In genomic region chr10:52911163-52911562, GRCh38 we compare ENCODE assay signal across 1 cellular context.
TF ChIP-seq lines count a peak whose summit lies in the region.

No MANE protein-coding gene starts in this region.

TF ChIP-seq in K562, 482 proteins besides CTCF, POLR2A, EP300 and RAD21 (continued from another document):
- TF ChIP-seq, protein P1, sequence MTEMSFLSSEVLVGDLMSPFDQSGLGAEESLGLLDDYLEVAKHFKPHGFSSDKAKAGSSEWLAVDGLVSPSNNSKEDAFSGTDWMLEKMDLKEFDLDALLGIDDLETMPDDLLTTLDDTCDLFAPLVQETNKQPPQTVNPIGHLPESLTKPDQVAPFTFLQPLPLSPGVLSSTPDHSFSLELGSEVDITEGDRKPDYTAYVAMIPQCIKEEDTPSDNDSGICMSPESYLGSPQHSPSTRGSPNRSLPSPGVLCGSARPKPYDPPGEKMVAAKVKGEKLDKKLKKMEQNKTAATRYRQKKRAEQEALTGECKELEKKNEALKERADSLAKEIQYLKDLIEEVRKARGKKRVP (CRISPR knock-in tag; IDR thresholded peaks at IDR 0.05) = no peak
- no peak for TF ChIP-seq CBX5 (IDR thresholded peaks at IDR 0.05; ENCODE audit: borderline replicate concordance, low read depth)
- peak; percentile 37 for TF ChIP-seq MAFF (IDR thresholded peaks at IDR 0.05; ENCODE audit: low read length)
- no peak for TF ChIP-seq COPS2 (conservative IDR thresholded peaks at IDR 0.05)
- no peak for TF ChIP-seq SAFB2 (IDR thresholded peaks at IDR 0.05; ENCODE audit: borderline replicate concordance, low read depth, low read length, severe bottlenecking)
- TF ChIP-seq, protein P2, sequence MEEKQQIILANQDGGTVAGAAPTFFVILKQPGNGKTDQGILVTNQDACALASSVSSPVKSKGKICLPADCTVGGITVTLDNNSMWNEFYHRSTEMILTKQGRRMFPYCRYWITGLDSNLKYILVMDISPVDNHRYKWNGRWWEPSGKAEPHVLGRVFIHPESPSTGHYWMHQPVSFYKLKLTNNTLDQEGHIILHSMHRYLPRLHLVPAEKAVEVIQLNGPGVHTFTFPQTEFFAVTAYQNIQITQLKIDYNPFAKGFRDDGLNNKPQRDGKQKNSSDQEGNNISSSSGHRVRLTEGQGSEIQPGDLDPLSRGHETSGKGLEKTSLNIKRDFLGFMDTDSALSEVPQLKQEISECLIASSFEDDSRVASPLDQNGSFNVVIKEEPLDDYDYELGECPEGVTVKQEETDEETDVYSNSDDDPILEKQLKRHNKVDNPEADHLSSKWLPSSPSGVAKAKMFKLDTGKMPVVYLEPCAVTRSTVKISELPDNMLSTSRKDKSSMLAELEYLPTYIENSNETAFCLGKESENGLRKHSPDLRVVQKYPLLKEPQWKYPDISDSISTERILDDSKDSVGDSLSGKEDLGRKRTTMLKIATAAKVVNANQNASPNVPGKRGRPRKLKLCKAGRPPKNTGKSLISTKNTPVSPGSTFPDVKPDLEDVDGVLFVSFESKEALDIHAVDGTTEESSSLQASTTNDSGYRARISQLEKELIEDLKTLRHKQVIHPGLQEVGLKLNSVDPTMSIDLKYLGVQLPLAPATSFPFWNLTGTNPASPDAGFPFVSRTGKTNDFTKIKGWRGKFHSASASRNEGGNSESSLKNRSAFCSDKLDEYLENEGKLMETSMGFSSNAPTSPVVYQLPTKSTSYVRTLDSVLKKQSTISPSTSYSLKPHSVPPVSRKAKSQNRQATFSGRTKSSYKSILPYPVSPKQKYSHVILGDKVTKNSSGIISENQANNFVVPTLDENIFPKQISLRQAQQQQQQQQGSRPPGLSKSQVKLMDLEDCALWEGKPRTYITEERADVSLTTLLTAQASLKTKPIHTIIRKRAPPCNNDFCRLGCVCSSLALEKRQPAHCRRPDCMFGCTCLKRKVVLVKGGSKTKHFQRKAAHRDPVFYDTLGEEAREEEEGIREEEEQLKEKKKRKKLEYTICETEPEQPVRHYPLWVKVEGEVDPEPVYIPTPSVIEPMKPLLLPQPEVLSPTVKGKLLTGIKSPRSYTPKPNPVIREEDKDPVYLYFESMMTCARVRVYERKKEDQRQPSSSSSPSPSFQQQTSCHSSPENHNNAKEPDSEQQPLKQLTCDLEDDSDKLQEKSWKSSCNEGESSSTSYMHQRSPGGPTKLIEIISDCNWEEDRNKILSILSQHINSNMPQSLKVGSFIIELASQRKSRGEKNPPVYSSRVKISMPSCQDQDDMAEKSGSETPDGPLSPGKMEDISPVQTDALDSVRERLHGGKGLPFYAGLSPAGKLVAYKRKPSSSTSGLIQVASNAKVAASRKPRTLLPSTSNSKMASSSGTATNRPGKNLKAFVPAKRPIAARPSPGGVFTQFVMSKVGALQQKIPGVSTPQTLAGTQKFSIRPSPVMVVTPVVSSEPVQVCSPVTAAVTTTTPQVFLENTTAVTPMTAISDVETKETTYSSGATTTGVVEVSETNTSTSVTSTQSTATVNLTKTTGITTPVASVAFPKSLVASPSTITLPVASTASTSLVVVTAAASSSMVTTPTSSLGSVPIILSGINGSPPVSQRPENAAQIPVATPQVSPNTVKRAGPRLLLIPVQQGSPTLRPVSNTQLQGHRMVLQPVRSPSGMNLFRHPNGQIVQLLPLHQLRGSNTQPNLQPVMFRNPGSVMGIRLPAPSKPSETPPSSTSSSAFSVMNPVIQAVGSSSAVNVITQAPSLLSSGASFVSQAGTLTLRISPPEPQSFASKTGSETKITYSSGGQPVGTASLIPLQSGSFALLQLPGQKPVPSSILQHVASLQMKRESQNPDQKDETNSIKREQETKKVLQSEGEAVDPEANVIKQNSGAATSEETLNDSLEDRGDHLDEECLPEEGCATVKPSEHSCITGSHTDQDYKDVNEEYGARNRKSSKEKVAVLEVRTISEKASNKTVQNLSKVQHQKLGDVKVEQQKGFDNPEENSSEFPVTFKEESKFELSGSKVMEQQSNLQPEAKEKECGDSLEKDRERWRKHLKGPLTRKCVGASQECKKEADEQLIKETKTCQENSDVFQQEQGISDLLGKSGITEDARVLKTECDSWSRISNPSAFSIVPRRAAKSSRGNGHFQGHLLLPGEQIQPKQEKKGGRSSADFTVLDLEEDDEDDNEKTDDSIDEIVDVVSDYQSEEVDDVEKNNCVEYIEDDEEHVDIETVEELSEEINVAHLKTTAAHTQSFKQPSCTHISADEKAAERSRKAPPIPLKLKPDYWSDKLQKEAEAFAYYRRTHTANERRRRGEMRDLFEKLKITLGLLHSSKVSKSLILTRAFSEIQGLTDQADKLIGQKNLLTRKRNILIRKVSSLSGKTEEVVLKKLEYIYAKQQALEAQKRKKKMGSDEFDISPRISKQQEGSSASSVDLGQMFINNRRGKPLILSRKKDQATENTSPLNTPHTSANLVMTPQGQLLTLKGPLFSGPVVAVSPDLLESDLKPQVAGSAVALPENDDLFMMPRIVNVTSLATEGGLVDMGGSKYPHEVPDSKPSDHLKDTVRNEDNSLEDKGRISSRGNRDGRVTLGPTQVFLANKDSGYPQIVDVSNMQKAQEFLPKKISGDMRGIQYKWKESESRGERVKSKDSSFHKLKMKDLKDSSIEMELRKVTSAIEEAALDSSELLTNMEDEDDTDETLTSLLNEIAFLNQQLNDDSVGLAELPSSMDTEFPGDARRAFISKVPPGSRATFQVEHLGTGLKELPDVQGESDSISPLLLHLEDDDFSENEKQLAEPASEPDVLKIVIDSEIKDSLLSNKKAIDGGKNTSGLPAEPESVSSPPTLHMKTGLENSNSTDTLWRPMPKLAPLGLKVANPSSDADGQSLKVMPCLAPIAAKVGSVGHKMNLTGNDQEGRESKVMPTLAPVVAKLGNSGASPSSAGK (IDR thresholded peaks at IDR 0.05) = no peak
- TF ChIP-seq BMI1 (IDR thresholded peaks at IDR 0.05; ENCODE audit: low read length) = no peak
- no peak for TF ChIP-seq MED1 (CRISPR knock-in tag; IDR thresholded peaks at IDR 0.05; ENCODE audit: borderline replicate concordance)
- TF ChIP-seq SMARCA4 (IDR thresholded peaks at IDR 0.05) = no peak
- TF ChIP-seq ZKSCAN3 (CRISPR knock-in tag; IDR thresholded peaks at IDR 0.05) = no peak
- peak; percentile 41 for TF ChIP-seq MAFG (tag; conservative IDR thresholded peaks at IDR 0.05)
- TF ChIP-seq, protein P3, sequence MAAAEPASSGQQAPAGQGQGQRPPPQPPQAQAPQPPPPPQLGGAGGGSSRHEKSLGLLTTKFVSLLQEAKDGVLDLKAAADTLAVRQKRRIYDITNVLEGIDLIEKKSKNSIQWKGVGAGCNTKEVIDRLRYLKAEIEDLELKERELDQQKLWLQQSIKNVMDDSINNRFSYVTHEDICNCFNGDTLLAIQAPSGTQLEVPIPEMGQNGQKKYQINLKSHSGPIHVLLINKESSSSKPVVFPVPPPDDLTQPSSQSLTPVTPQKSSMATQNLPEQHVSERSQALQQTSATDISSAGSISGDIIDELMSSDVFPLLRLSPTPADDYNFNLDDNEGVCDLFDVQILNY (CRISPR knock-in tag; IDR thresholded peaks at IDR 0.05) = no peak
- TF ChIP-seq ZNF24 (IDR thresholded peaks at IDR 0.05) = no peak
